14 cellular contexts compared by ENCODE assay signal in the genomic region with DNA sequence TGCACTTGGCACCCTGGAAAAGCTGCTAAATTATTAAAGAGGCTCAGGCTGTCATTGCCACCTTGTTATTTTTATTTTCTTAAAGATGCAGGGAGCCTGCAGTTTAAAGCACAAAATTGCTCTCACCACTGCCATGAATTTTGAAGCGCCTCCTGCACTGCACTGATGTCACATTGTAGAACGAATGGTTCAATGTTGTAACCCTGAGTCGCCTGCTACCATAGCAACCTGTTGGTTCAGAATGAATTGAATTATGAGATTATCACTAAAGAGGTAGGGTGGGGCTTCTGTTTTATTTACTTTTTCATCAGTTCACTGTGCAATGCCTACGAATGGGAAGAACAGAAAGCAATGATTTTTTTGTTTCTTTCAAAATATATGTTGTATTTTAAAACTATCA. TPM values are rescaled to one million over a fixed set of nuclear protein-coding genes. Genes with fewer than 3 reads are reported as not detected.
DNase-seq lines count a peak whose midpoint lies in the region; ATAC-seq and TF ChIP-seq lines count a peak whose summit lies in the region.
"Had no signal": no experiment of that assay in that cellular context is flagged by ENCODE, and none has a peak within 500 bp of the region (broad histone marks: within the 10 kb centered on the region; RNA-seq: fewer than 3 reads in every experiment).

No MANE protein-coding gene starts in this region.

- TF ChIP-seq CTCF in type B pancreatic cell (conservative IDR thresholded peaks at IDR 0.05) = no peak

- H3K27ac Mint-ChIP-seq in type B pancreatic cell = no peak overlapping the region
- H3K27ac Mint-ChIP-seq: activated naive CD4-positive, alpha-beta T cell treated with anti-CD3 and anti-CD28 coated beads, Interleukin-2, amount 10 ng/mL, durations not matched to agents 7 days and 5 days had no signal

- peaks cover 6% of the 10 kb centered on the region for H3K4me1 Mint-ChIP-seq in type B pancreatic cell (ENCODE audit: unreplicated experiment)
- H3K4me1 Mint-ChIP-seq: activated naive CD4-positive, alpha-beta T cell treated with anti-CD3 and anti-CD28 coated beads, Interleukin-2, amount 10 ng/mL, durations not matched to agents 7 days and 5 days had no signal

- no peaks in the 10 kb centered on the region for H3K9me3 Mint-ChIP-seq in type B pancreatic cell
- H3K9me3 Mint-ChIP-seq: activated naive CD4-positive, alpha-beta T cell treated with anti-CD3 and anti-CD28 coated beads, Interleukin-2, amount 10 ng/mL, durations not matched to agents 7 days and 5 days had no signal

- H3K36me3 Mint-ChIP-seq in type B pancreatic cell = no peaks in the 10 kb centered on the region
- H3K36me3 Mint-ChIP-seq: activated naive CD4-positive, alpha-beta T cell treated with anti-CD3 and anti-CD28 coated beads, Interleukin-2, amount 10 ng/mL, durations not matched to agents 7 days and 5 days had no signal

- DNase-seq in DMS79 (lab: John Stamatoyannopoulos, UW) (peak; percentile 17), NCI-H2029 treated with DMSO at 0.1 percent for 48 hours (lab: John Stamatoyannopoulos, UW) (peak; percentile 89), SK-N-DZ (ENCODE audit: low spot score) (peak; percentile 23), left kidney (ENCODE audit: low read depth, low spot score) (peak; percentile 47), 8988T (no peak), HuH-7.5 (ENCODE audit: low spot score) (no peak), type B pancreatic cell (ENCODE audit: extremely low spot score, unreplicated experiment) (no peak)
- DNase-seq: activated CD4-positive, alpha-beta T cell treated with anti-CD3 and anti-CD28 coated beads for 1 hour; activated naive CD4-positive, alpha-beta T cell treated with anti-CD3 and anti-CD28 coated beads, Interleukin-2, amount 10 ng/mL, durations not matched to agents 7 days and 5 days; Caco-2; GOT3 had no signal

- peaks cover 4% of the 10 kb centered on the region for H3K27me3 Mint-ChIP-seq in type B pancreatic cell
- H3K27me3 Mint-ChIP-seq: activated naive CD4-positive, alpha-beta T cell treated with anti-CD3 and anti-CD28 coated beads, Interleukin-2, amount 10 ng/mL, durations not matched to agents 7 days and 5 days had no signal

- H3K4me3 Mint-ChIP-seq in type B pancreatic cell = no peak overlapping the region
- H3K4me3 Mint-ChIP-seq: activated naive CD4-positive, alpha-beta T cell treated with anti-CD3 and anti-CD28 coated beads, Interleukin-2, amount 10 ng/mL, durations not matched to agents 7 days and 5 days had no signal

- no peak for ATAC-seq in HG03196 (IDR thresholded peaks at IDR 0.05; ENCODE audit: unreplicated experiment)
- ATAC-seq: left lobe of liver had no signal

RNA-seq across cellular contexts. Expression of a gene that starts 16.5 kb away (rescaled TPM):
- 54.6 and 64.5 TPM in 2 replicates for polyA plus RNA-seq in SK-N-DZ (2014; cell fraction: cytosol; rRNA removed)
- polyA plus RNA-seq in SK-N-DZ (2014; cell fraction: nucleus; rRNA removed) = 22.2 and 22.7 TPM in 2 replicates
- total RNA-seq in type B pancreatic cell (ENCODE audit: low replicate concordance) = 75.1 and 347 TPM in 2 replicates
- total RNA-seq: left lobe of liver, pulmonary artery endothelial cell had no signal

Comparison
In these comparisons a context has a peak if more than half of its experiments do, and no peak if none do; other contexts are left out.
1. DNase-seq: peak in DMS79 (single experiment), NCI-H2029 treated with DMSO at 0.1 percent for 48 hours (single experiment), SK-N-DZ (single experiment) and left kidney (single experiment); none in 8988T (single experiment), HuH-7.5 (single experiment) and type B pancreatic cell (single experiment).